ENCODE assay signal across 10 cellular contexts in the genomic region with DNA sequence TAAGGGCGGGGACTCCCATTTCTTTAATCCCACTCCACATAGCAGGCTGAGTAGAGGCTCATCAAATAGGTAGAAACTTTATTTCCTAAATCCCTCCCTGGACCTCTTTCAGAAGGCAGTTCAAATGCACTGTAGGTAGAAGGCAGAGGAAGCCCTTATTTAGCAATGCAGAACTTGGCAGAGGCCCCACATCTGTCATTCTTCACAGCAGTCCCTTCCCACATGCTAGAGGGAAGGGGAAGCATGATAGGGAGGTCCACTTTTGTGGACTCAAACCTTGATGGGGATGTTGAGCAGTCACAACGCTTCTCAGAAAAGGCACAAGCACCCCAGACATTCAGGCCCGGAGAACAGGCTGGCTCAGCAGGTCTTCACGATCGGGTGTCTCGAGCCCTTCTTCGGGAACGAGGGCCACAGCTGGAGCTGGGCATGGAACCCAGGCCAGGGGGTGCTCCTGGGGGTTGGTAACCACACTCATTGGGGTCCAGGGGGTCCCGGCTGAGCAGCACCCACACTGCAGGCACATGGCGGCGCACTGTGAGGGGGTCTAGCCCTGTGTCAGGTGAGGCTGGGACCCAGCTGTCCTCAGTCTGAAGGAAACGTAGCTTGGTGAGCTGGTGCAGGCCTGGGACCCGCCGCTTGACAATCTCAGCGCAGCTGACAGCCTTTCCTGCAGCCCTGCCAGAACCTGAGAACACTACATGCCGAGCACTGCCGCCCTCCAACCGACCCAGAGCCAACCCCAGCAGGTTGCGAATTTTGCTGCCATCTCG. TPM values are rescaled to one million over a fixed set of nuclear protein-coding genes. Genes with fewer than 3 reads are reported as not detected.
DNase-seq lines count a peak whose midpoint lies in the region; ATAC-seq, FAIRE-seq and TF ChIP-seq lines count a peak whose summit lies in the region.
"Had no signal": no experiment of that assay in that cellular context is flagged by ENCODE, and none has a peak within 500 bp of the region (broad histone marks: within the 10 kb centered on the region; RNA-seq: fewer than 3 reads in every experiment).

No MANE protein-coding gene starts in this region.

- ATAC-seq in lower lobe of right lung = no peak
- no peak for ATAC-seq in GM19324 (IDR thresholded peaks at IDR 0.05; ENCODE audit: low FRiP score, unreplicated experiment)

- TF ChIP-seq POLR2A in erythroblast (IDR thresholded peaks at IDR 0.05; ENCODE audit: low read length) = no peak

- 0 out of 2 replicates have a peak, but pooled peaks cover 5% of the 10 kb centered on the region for H3K4me1 ChIP-seq in HUES64 (ENCODE audit: insufficient read depth, low read length)
- peaks cover 21% of the 10 kb centered on the region for H3K4me1 ChIP-seq in lower lobe of right lung

- CTCF ChIA-PET in AG04450 (lab: Charles Lee) = interaction anchor here (1.5 to 2.2 kb wide), 4 partner anchors 7 to 207 kb away, joined by 3 to 10 read pairs (median 8); a partner anchor contains a TSS

- TF ChIP-seq CTCF in AG04450 (IDR thresholded peaks at IDR 0.05; ENCODE audit: low read depth, low read length) (no peak), lower lobe of right lung (IDR thresholded peaks at IDR 0.05) (no peak), D721Med (IDR thresholded peaks at IDR 0.05; ENCODE audit: insufficient read depth, missing control alignments) (no peak)

- H3K36me3 ChIP-seq in HUES64 (ENCODE audit: insufficient read depth, low read length) = no peaks in the 10 kb centered on the region
- peaks cover 21% of the 10 kb centered on the region for H3K36me3 ChIP-seq in lower lobe of right lung

- H3K9me3 ChIP-seq in AG04450 (ENCODE audit: control insufficient read depth, insufficient read depth, low read length) (no peaks in the 10 kb centered on the region; the same call in 1 of the 2 replicates), HUES64 (ENCODE audit: insufficient read depth, low read depth, low read length) (no peaks in the 10 kb centered on the region), lower lobe of right lung (no peaks in the 10 kb centered on the region)

- H3K27me3 ChIP-seq in AG04450 (ENCODE audit: control insufficient read depth, insufficient read depth, low read length) = peaks cover 7% of the 10 kb centered on the region
- peaks cover 11% of the 10 kb centered on the region for H3K27me3 ChIP-seq in HUES64 (ENCODE audit: insufficient read depth, low read length)
- H3K27me3 ChIP-seq in lower lobe of right lung (ENCODE audit: low read depth) = no peaks in the 10 kb centered on the region

- POLR2A ChIA-PET in AG04450 (lab: Yijun Ruan, JAX) = no interaction called here

- H3K9ac ChIP-seq in HUES64 (ENCODE audit: low read depth, low read length) = no peak overlapping the region

- peak overlapping the region; percentile 86 for H3K4me3 ChIP-seq in AG04450 (ENCODE audit: low read depth, low read length)
- H3K4me3 ChIP-seq in HUES64 (ENCODE audit: low read length) = peak overlapping the region; percentile 89
- peak overlapping the region; percentile 78 for H3K4me3 ChIP-seq in lower lobe of right lung

- H3K27ac ChIP-seq in AG04450 (ENCODE audit: low read depth, low read length) = no peak overlapping the region
- no peak overlapping the region for H3K27ac ChIP-seq in HUES64 (ENCODE audit: low read depth, low read length)
- no peak overlapping the region for H3K27ac ChIP-seq in lower lobe of right lung

- intact Hi-C loops in lower lobe of right lung (cut with DNase I) = no loop called here

- WGBS in HUES64 = 91% methylated on average over 20 of the region's 20 CpGs

- DNase-seq in AG04450 (ENCODE audit: low read depth, low spot score) = no peak
- peak; percentile 28 for DNase-seq in astrocyte of the hippocampus (ENCODE audit: low read depth, low spot score)
- DNase-seq in lower lobe of right lung = peak; percentile 46
- no peak for DNase-seq in cortex of kidney (lab: John Stamatoyannopoulos, UW)
- DNase-seq in erythroblast (lab: John Stamatoyannopoulos, UW) = no peak
- no peak for DNase-seq in D721Med (ENCODE audit: insufficient read length, low spot score)
- DNase-seq: kidney glomerular epithelial cell had no signal

- FAIRE-seq in D721Med (lab: Jason Lieb, UNC) = no peak

RNA-seq across cellular contexts. Expression of a gene that starts 1.3 kb away (rescaled TPM):
- 19.4 and 25.4 TPM in 2 replicates for polyA plus RNA-seq in AG04450 (2011; rRNA removed)
- 8.6 and 15.6 TPM in 2 replicates for polyA minus RNA-seq in AG04450 (2011; rRNA and poly(A)+ RNA removed)
- polyA plus RNA-seq in HUES64 (2013, experiment 1 of 2) = 21.0 TPM
- polyA plus RNA-seq in HUES64 (2013, experiment 2 of 2) = 22.1 TPM
- 16.5 TPM for total RNA-seq in lower lobe of right lung

RNA-seq across cellular contexts. Expression of a gene that starts 9.7 kb away (rescaled TPM):
- polyA plus RNA-seq in AG04450 (2011; rRNA removed) = 97.6 and 103 TPM in 2 replicates
- 52.7 and 58.4 TPM in 2 replicates for polyA minus RNA-seq in AG04450 (2011; rRNA and poly(A)+ RNA removed)
- 32.6 TPM for polyA plus RNA-seq in HUES64 (2013, experiment 1 of 2)
- polyA plus RNA-seq in HUES64 (2013, experiment 2 of 2) = 43.8 TPM
- total RNA-seq in lower lobe of right lung = 72.2 TPM

RNA-seq across cellular contexts. Expression of a gene that starts 18.2 kb away (rescaled TPM):
- polyA plus RNA-seq in AG04450 (2011; rRNA removed) = not detected in 2 replicates
- polyA minus RNA-seq in AG04450 (2011; rRNA and poly(A)+ RNA removed) = not detected in 2 replicates
- polyA plus RNA-seq in HUES64 (2013, experiment 1 of 2) = not detected
- not detected for polyA plus RNA-seq in HUES64 (2013, experiment 2 of 2)
- not detected for total RNA-seq in lower lobe of right lung

RNA-seq across cellular contexts. Expression of a gene that starts 21.1 kb away (rescaled TPM):
- polyA plus RNA-seq in AG04450 (2011; rRNA removed) = not detected in 2 replicates
- not detected in 2 replicates for polyA minus RNA-seq in AG04450 (2011; rRNA and poly(A)+ RNA removed)
- polyA plus RNA-seq in HUES64 (2013, experiment 1 of 2) = 26.9 TPM
- 48.1 TPM for polyA plus RNA-seq in HUES64 (2013, experiment 2 of 2)
- 2.5 TPM for total RNA-seq in lower lobe of right lung
- total RNA-seq: activated CD8-positive, alpha-beta memory T cell treated with anti-CD3 and anti-CD28 coated beads for 36 hours had no signal

RNA-seq across cellular contexts. Expression of a gene that starts 27.0 kb away (rescaled TPM):
- 38.9 and 56.9 TPM in 2 replicates for polyA plus RNA-seq in AG04450 (2011; rRNA removed)
- 22.9 and 26.7 TPM in 2 replicates for polyA minus RNA-seq in AG04450 (2011; rRNA and poly(A)+ RNA removed)
- 66.6 TPM for polyA plus RNA-seq in HUES64 (2013, experiment 1 of 2)
- polyA plus RNA-seq in HUES64 (2013, experiment 2 of 2) = 83.6 TPM
- 35.0 TPM for total RNA-seq in lower lobe of right lung

Comparison
In these comparisons a context has a peak if more than half of its experiments do, and no peak if none do; other contexts are left out.
1. DNase-seq: peak in astrocyte of the hippocampus (single experiment) and lower lobe of right lung (single experiment); none in AG04450 (single experiment), cortex of kidney (single experiment), erythroblast (0 of 2) and D721Med (single experiment).
2. Peak in every context shown above with its lines, with median percentiles within 50 percentile points of each other: H3K4me3 ChIP-seq.